7 cellular contexts compared by ENCODE assay signal in the genomic region with DNA sequence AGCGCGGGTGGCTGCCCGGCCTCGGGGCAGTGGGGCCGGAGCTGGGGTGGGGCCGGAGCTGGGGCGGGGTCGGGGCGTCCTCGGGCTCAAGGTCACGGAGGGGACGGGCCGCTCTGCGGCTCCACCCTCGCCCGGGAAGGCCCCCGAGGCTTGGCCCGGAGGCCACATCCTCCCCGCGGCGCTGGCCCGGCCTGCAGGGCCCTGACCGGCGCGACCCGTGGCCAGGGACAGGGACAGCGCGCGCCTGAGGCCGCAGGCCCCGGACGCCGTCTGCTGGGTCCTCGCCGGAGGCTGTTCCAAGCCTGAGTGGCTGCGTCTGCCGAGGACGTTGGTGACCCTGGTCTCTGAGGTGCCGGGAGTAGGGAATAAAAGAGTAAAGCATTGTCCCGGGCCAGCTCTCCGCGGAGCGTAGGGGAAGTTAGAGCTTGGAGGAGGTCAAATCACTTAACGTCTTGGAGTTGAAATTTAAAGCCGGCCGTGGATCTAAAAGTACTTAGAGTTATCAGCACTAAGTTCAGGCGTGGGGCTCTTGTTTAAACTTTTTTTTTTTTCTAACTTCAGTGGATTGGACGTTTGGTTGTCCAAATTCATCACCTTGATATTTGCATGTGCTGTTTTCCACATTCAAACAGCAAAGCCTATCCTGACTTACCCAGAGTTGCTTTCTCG. TPM values are rescaled to one million over a fixed set of nuclear protein-coding genes. Genes with fewer than 3 reads are reported as not detected.
DNase-seq lines count a peak whose midpoint lies in the region; ATAC-seq, FAIRE-seq and TF ChIP-seq lines count a peak whose summit lies in the region.

No MANE protein-coding gene starts in this region.

- FAIRE-seq in GM12892 (lab: Jason Lieb, UNC), result no peak
- FAIRE-seq in H54 (lab: Jason Lieb, UNC), result no peak

- peak overlapping the region; percentile 84 for H3K27ac ChIP-seq in cingulate gyrus (ENCODE audit: low read depth, low read length)

- TF ChIP-seq POLR2A in GM12892 (IDR thresholded peaks at IDR 0.05; ENCODE audit: low read depth, low read length) (0 out of 2 replicates have a peak, but pooled peaks have one; percentile 6), H54 (IDR thresholded peaks at IDR 0.05; ENCODE audit: low read depth, low read length) (peak; percentile 90)

- ATAC-seq in left lobe of liver, result peak; percentile 93

- peak; percentile 68 for DNase-seq in GM12892 (ENCODE audit: insufficient read length)
- no peak for DNase-seq in H54 (ENCODE audit: insufficient read length, low spot score)
- peak; percentile 80 for DNase-seq in LHCN-M2 (ENCODE audit: low read depth)
- DNase-seq in UCSD-AML1 (lab: John Stamatoyannopoulos, UW; ENCODE audit: unreplicated experiment), result peak; percentile 64
- DNase-seq in left lobe of liver (ENCODE audit: low spot score), result peak; percentile 94
- peak; percentile 39 to 62 for DNase-seq in stimulated activated CD4-positive, alpha-beta T cell treated with anti-CD3 and anti-CD28 coated beads, Interleukin-2, amount 100 ng/mL, for 24 hours

RNA-seq across cellular contexts. Expression of a gene that starts 0.6 kb away (rescaled TPM):
- polyA plus RNA-seq in GM12892 (2012; ENCODE audit: missing spikeins), result 55.2 TPM
- 60.9 and 75.7 TPM in 2 replicates for total RNA-seq in LHCN-M2 (2014; rRNA removed)
- polyA plus RNA-seq in LHCN-M2 (2012), result 32.2 TPM
- 6.1 TPM for total RNA-seq in left lobe of liver

RNA-seq across cellular contexts. Expression of a gene that starts 13.3 kb away (rescaled TPM):
- polyA plus RNA-seq in GM12892 (2012; ENCODE audit: missing spikeins), result 20.2 TPM
- total RNA-seq in LHCN-M2 (2014; rRNA removed), result 18.4 and 19.3 TPM in 2 replicates
- 23.3 TPM for polyA plus RNA-seq in LHCN-M2 (2012)
- total RNA-seq in left lobe of liver, result 9.5 TPM
